In genomic region chr17:61410555-61411089, GRCh38 we compare ENCODE assay signal across 1 cellular context.
TF ChIP-seq lines count a peak whose summit lies in the region.

No MANE protein-coding gene starts in this region.

TF ChIP-seq in endothelial cell of umbilical vein, 7 proteins besides CTCF, POLR2A, EP300 and RAD21:
- no peak for TF ChIP-seq FOS (IDR thresholded peaks at IDR 0.05; ENCODE audit: borderline replicate concordance, insufficient read depth, low read length)
- no peak for TF ChIP-seq MYC (IDR thresholded peaks at IDR 0.05; ENCODE audit: low read depth, low read length)
- peak; percentile 22 for TF ChIP-seq POLR2AphosphoS5 (IDR thresholded peaks at IDR 0.05; ENCODE audit: insufficient read depth, low read depth, low read length)
- no peak for TF ChIP-seq GATA2 (IDR thresholded peaks at IDR 0.05; ENCODE audit: insufficient read depth, insufficient read length, low read depth, low read length)
- TF ChIP-seq JUN (IDR thresholded peaks at IDR 0.05; ENCODE audit: borderline replicate concordance, insufficient read depth, insufficient read length, low read depth) = no peak
- peak; percentile 84 for TF ChIP-seq EZH2 (IDR thresholded peaks at IDR 0.05; ENCODE audit: borderline replicate concordance, low read depth, low read length, severe bottlenecking)
- TF ChIP-seq MAX (IDR thresholded peaks at IDR 0.05; ENCODE audit: insufficient read depth, insufficient read length) = no peak
TF ChIP-seq in endothelial cell of umbilical vein: peak in this region for 2.
